Comparison of ENCODE assay signal across 8 cellular contexts in genomic region chr5:79236970-79237734, GRCh38. TPM values are rescaled to one million over a fixed set of nuclear protein-coding genes. Genes with fewer than 3 reads are reported as not detected.
DNase-seq lines count a peak whose midpoint lies in the region; ATAC-seq and TF ChIP-seq lines count a peak whose summit lies in the region.

No MANE protein-coding gene starts in this region.

- H2AFZ ChIP-seq in IMR-90 (replicated peaks; ENCODE audit: low read length, poor library complexity) (peak overlapping the region; percentile 97), smooth muscle cell (ENCODE audit: low read depth) (peak overlapping the region; percentile 96)

- H2BK120ac ChIP-seq in IMR-90 (ENCODE audit: low read depth, low read length), result no peak overlapping the region

- no peak overlapping the region; the same call in 1 of the 2 replicates for H3K4ac ChIP-seq in IMR-90 (ENCODE audit: low read depth, low read length)

- ATAC-seq in GM21360 (IDR thresholded peaks at IDR 0.05; ENCODE audit: unreplicated experiment), result peak; percentile 28
- peak; percentile 21 for ATAC-seq in IMR-90 (ENCODE audit: low read depth)
- no peak for ATAC-seq in HG03442 (IDR thresholded peaks at IDR 0.05; ENCODE audit: unreplicated experiment)

- 0 out of 4 replicates have a peak overlapping the region, but pooled peaks have one; percentile 3 to 6 for H4K8ac ChIP-seq in IMR-90 (ENCODE audit: low read depth in 2 of 2, low read length in 2 of 2)

- H3K36me3 Mint-ChIP-seq in T-helper 2 cell treated with Interferon-gamma antibody and Interleukin-4, amounts not matched to agents 5 μg/mL and 100 μg/mL, for 36 hours (ENCODE audit: low read depth), result no peaks in the 10 kb centered on the region

- H3K14ac ChIP-seq in IMR-90 (replicated peaks; ENCODE audit: low read depth, low read length), result 0 out of 2 replicates have a peak overlapping the region, but pooled peaks have one; percentile 26

- no peaks in the 10 kb centered on the region for H3K27me3 ChIP-seq in IMR-90 (ENCODE audit: control insufficient read depth, insufficient read depth, low read length)
- H3K27me3 ChIP-seq in brain microvascular endothelial cell (replicated peaks), result no peaks in the 10 kb centered on the region
- H3K27me3 ChIP-seq in smooth muscle cell (ENCODE audit: low read depth), result peaks cover 30% of the 10 kb centered on the region

- H3K23ac ChIP-seq in IMR-90 (ENCODE audit: low read depth, low read length), result peak overlapping the region; percentile 18

- H2BK20ac ChIP-seq in IMR-90 (ENCODE audit: low read depth, low read length), result no peak overlapping the region

- 1% methylated on average over 43 of the region's 61 CpGs; no CpG with 5 or more reads in 1 of the 2 experiments for WGBS in IMR-90 (ENCODE audit: extremely low coverage in 2 of 2, insufficient read length in 1 of 2), 2 experiments
- under 1% methylated on average over 59 of the region's 61 CpGs for WGBS in smooth muscle cell (ENCODE audit: low lambda C conversion rate)

- peak; percentile 35 for DNase-seq in CD1c-positive myeloid dendritic cell (ENCODE audit: extremely low spot score)
- peak; percentile 45 for DNase-seq in IMR-90
- peak; percentile 37 for DNase-seq in T-helper 2 cell treated with Interferon-gamma antibody and Interleukin-4, amounts not matched to agents 5 μg/mL and 100 μg/mL, for 36 hours (ENCODE audit: low spot score)
- peak; percentile 16 for DNase-seq in brain microvascular endothelial cell
- peak; percentile 38 for DNase-seq in iPS-NIHi7 (ENCODE audit: extremely low spot score)
- DNase-seq in smooth muscle cell (lab: John Stamatoyannopoulos, UW; ENCODE audit: unreplicated experiment), result no peak

- H2AK9ac ChIP-seq in IMR-90 (replicated peaks; ENCODE audit: low read depth, low read length, poor library complexity), result peak overlapping the region; percentile 83

- H3K4me3 ChIP-seq in IMR-90 (ENCODE audit: insufficient read depth, low read depth, low read length) (peak overlapping the region; percentile 76), brain microvascular endothelial cell (ENCODE audit: low read depth, low read length) (peak overlapping the region; percentile 76), smooth muscle cell (peak overlapping the region; percentile 83)

- no peaks in the 10 kb centered on the region for H3K36me3 ChIP-seq in IMR-90 (ENCODE audit: control insufficient read depth, insufficient read depth, low read length)
- no peaks in the 10 kb centered on the region for H3K36me3 ChIP-seq in brain microvascular endothelial cell (replicated peaks)
- no peaks in the 10 kb centered on the region for H3K36me3 ChIP-seq in smooth muscle cell (ENCODE audit: low read depth)

- TF ChIP-seq RAD21 in IMR-90 (IDR thresholded peaks at IDR 0.05; ENCODE audit: low read length), result no peak

- no peak overlapping the region; the same call in 1 of the 2 replicates for H3K27ac ChIP-seq in IMR-90 (ENCODE audit: insufficient read depth, low read length)
- peak overlapping the region; percentile 65 for H3K27ac ChIP-seq in brain microvascular endothelial cell
- H3K27ac ChIP-seq in smooth muscle cell (ENCODE audit: low read depth), result no peak overlapping the region

- no peaks in the 10 kb centered on the region for H3K9me3 Mint-ChIP-seq in T-helper 2 cell treated with Interferon-gamma antibody and Interleukin-4, amounts not matched to agents 5 μg/mL and 100 μg/mL, for 36 hours

- H3K4me1 ChIP-seq in IMR-90 (ENCODE audit: control insufficient read depth, insufficient read depth, low read length) (peaks cover 1% of the 10 kb centered on the region; the same call in 1 of the 2 replicates), smooth muscle cell (ENCODE audit: low read depth) (peaks cover 18% of the 10 kb centered on the region)

- dilution Hi-C loops in IMR-90 (cut with HindIII; ENCODE audit: low sequenced_read_pairs, unreplicated experiment), result no loop called here

- POLR2A ChIA-PET in IMR-90 (lab: Charles Lee; ENCODE audit: unreplicated experiment), result interaction anchor here (0.5 kb wide), 1 partner anchor 592 kb away, joined by 5 read pairs; no protein-coding TSS in a partner anchor

- CTCF ChIA-PET in IMR-90 (lab: Yijun Ruan, JAX), result no interaction called here

- intact Hi-C loops in IMR-90 (cut with micrococcal nuclease), result loop anchor here (2.0 to 10.0 kb wide), 6 partner anchors 80 to 1462 kb away; partner anchors contain the start of gene TBCA

- H3K9me3 ChIP-seq in IMR-90 (ENCODE audit: control insufficient read depth, insufficient read depth, low read length) (no peaks in the 10 kb centered on the region), smooth muscle cell (replicated peaks; ENCODE audit: low read depth) (no peaks in the 10 kb centered on the region)

- H4K5ac ChIP-seq in IMR-90 (ENCODE audit: low read depth, low read length), result no peak overlapping the region

- no peaks in the 10 kb centered on the region for H3K27me3 Mint-ChIP-seq in T-helper 2 cell treated with Interferon-gamma antibody and Interleukin-4, amounts not matched to agents 5 μg/mL and 100 μg/mL, for 36 hours (ENCODE audit: low read depth)

- H3K79me1 ChIP-seq in IMR-90 (ENCODE audit: low read depth in 1 of 2, low read length in 2 of 2), result peaks cover 0 to 16% of the 10 kb centered on the region in 2 experiments; a peak in 3 of 4 replicates

- H4K20me1 ChIP-seq in IMR-90 (ENCODE audit: insufficient read depth, low read length), result peaks cover 17% of the 10 kb centered on the region
- peaks cover 31% of the 10 kb centered on the region for H4K20me1 ChIP-seq in smooth muscle cell (ENCODE audit: low read depth)

- H3K18ac ChIP-seq in IMR-90 (ENCODE audit: low read depth, low read length), result no peak overlapping the region

- H3K27ac Mint-ChIP-seq in T-helper 2 cell treated with Interferon-gamma antibody and Interleukin-4, amounts not matched to agents 5 μg/mL and 100 μg/mL, for 36 hours, result peak overlapping the region; percentile 73

- no peak overlapping the region for H3K56ac ChIP-seq in IMR-90 (ENCODE audit: extremely low read depth, insufficient read depth, low read length)

- H3K9ac ChIP-seq in IMR-90 (ENCODE audit: low read depth, low read length) (peak overlapping the region; percentile 46), smooth muscle cell (ENCODE audit: low read depth) (peak overlapping the region; percentile 44)

- in situ Hi-C loops in IMR-90 (cut with MboI; ENCODE audit: low sequenced_read_pairs) (no loop called here), brain microvascular endothelial cell (cut with HindIII; ENCODE audit: low pct_ligation_motif_present, low sequenced_read_pairs) (no loop called here)

- TF ChIP-seq POLR2A in IMR-90 (IDR thresholded peaks at IDR 0.05; ENCODE audit: low read depth, low read length), result no peak

- no peak for TF ChIP-seq CTCF in IMR-90 (conservative IDR thresholded peaks at IDR 0.05; ENCODE audit: low read depth, low read length)
- no peak for TF ChIP-seq CTCF in brain microvascular endothelial cell (IDR thresholded peaks at IDR 0.05; ENCODE audit: low read depth, low read length, missing control alignments)
- no peak for TF ChIP-seq CTCF in smooth muscle cell (IDR thresholded peaks at IDR 0.05; ENCODE audit: borderline replicate concordance, insufficient read depth, poor library complexity, severe bottlenecking)

- H2AK5ac ChIP-seq in IMR-90 (ENCODE audit: low read depth, low read length), result no peak overlapping the region

- peak overlapping the region; percentile 82 for H3K4me3 Mint-ChIP-seq in T-helper 2 cell treated with Interferon-gamma antibody and Interleukin-4, amounts not matched to agents 5 μg/mL and 100 μg/mL, for 36 hours

- H2BK15ac ChIP-seq in IMR-90 (ENCODE audit: low read depth, low read length), result no peak overlapping the region

- H4K91ac ChIP-seq in IMR-90 (ENCODE audit: insufficient read depth, low read depth, low read length), result no peak overlapping the region

- H3K9me1 ChIP-seq in IMR-90 (ENCODE audit: insufficient read depth, low read length), result no peaks in the 10 kb centered on the region

- H3K4me1 Mint-ChIP-seq in T-helper 2 cell treated with Interferon-gamma antibody and Interleukin-4, amounts not matched to agents 5 μg/mL and 100 μg/mL, for 36 hours (ENCODE audit: low read depth), result peaks cover 30% of the 10 kb centered on the region

- H3K79me2 ChIP-seq in smooth muscle cell (ENCODE audit: low read depth), result peaks cover 4% of the 10 kb centered on the region

- no peak overlapping the region for H2BK5ac ChIP-seq in IMR-90 (ENCODE audit: low read depth, low read length, poor library complexity, severe bottlenecking)

- no TSS peak for BruUV-seq in IMR-90 (replicated peaks; lab: Mats Ljungman, UMichigan)

- H3K4me2 ChIP-seq in IMR-90 (ENCODE audit: low read depth, low read length), result peak overlapping the region; percentile 88
- H3K4me2 ChIP-seq in smooth muscle cell, result peak overlapping the region; percentile 97

- H3F3A ChIP-seq in smooth muscle cell (ENCODE audit: low read depth), result no peaks in the 10 kb centered on the region

TF ChIP-seq in IMR-90, 13 proteins besides CTCF, POLR2A, EP300 and RAD21:
- TF ChIP-seq RFX5 (IDR thresholded peaks at IDR 0.05; ENCODE audit: low read depth, low read length), result no peak
- no peak for TF ChIP-seq SMC3 (IDR thresholded peaks at IDR 0.05; ENCODE audit: low read depth, low read length)
- no peak for TF ChIP-seq ELK1 (IDR thresholded peaks at IDR 0.05; ENCODE audit: borderline replicate concordance, low read depth, low read length)
- TF ChIP-seq NFE2L2 (IDR thresholded peaks at IDR 0.05; ENCODE audit: low read depth, low read length), result no peak
- no peak for TF ChIP-seq CHD1 (IDR thresholded peaks at IDR 0.05; ENCODE audit: low read depth, low read length)
- no peak for TF ChIP-seq MXI1 (IDR thresholded peaks at IDR 0.05; ENCODE audit: borderline replicate concordance, low read depth, low read length)
- TF ChIP-seq MAFK (IDR thresholded peaks at IDR 0.05; ENCODE audit: low read depth, low read length), result no peak
- peak; percentile 45; the same call in 1 of the 2 replicates for TF ChIP-seq CEBPB (IDR thresholded peaks at IDR 0.05; ENCODE audit: low read depth, low read length)
- TF ChIP-seq RCOR1 (IDR thresholded peaks at IDR 0.05; ENCODE audit: insufficient replicate concordance, low read length), result no peak
TF ChIP-seq in IMR-90: peak in this region for 1.

RNA-seq across cellular contexts. Expression of gene JMY, which starts 1.2 kb away (rescaled TPM):
- 3.2 and 5.6 TPM in 2 replicates for total RNA-seq in IMR-90 (2012; rRNA removed)
- polyA plus RNA-seq in IMR-90 (2012; rRNA removed), result 1.2 and 1.7 TPM in 2 replicates
- polyA plus RNA-seq in IMR-90 (2012; cell fraction: cytosol; rRNA removed), result 0.58 and 0.61 TPM in 2 replicates
- polyA plus RNA-seq in IMR-90 (2012; cell fraction: nucleus; rRNA removed; ENCODE audit: low replicate concordance), result 0.95 and 4.1 TPM in 2 replicates
- 5.0 and 5.9 TPM in 2 replicates for total RNA-seq in smooth muscle cell
- polyA plus RNA-seq in smooth muscle cell, result 0.55 and 1.7 TPM in 2 replicates
